Comparison of ENCODE assay signal across 1 cellular context in genomic region chr5:142073617-142074405, GRCh38.
TF ChIP-seq lines count a peak whose summit lies in the region.

No MANE protein-coding gene starts in this region.

TF ChIP-seq in IMR-90, 13 proteins besides CTCF, POLR2A, EP300 and RAD21:
- no peak for TF ChIP-seq CHD1 (IDR thresholded peaks at IDR 0.05; ENCODE audit: low read depth, low read length)
- TF ChIP-seq CEBPB (IDR thresholded peaks at IDR 0.05; ENCODE audit: low read depth, low read length): no peak
- TF ChIP-seq BHLHE40 (IDR thresholded peaks at IDR 0.05; ENCODE audit: low read depth, low read length): no peak
TF ChIP-seq in IMR-90: peak in this region for 0.
